Comparison of ENCODE assay signal across 13 cellular contexts in the genomic region with DNA sequence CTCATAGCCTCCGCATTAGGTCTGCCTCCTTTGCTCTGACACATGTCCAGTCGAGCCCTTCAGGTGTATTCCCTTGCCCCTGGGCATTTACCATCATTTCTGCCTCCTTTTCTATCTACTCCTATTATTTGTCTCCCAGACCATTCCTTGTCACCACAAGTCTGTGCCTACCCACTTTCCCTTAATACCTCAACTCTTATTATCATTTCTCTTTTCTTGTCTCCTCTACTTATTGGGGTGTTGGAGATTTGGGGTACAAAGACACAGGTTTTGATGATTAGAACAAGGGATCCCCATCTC. TPM values are rescaled to one million over a fixed set of nuclear protein-coding genes. Genes with fewer than 3 reads are reported as not detected.
DNase-seq lines count a peak whose midpoint lies in the region; ATAC-seq and TF ChIP-seq lines count a peak whose summit lies in the region.
"Had no signal": no experiment of that assay in that cellular context is flagged by ENCODE, and none has a peak within 500 bp of the region (broad histone marks: within the 10 kb centered on the region; RNA-seq: fewer than 3 reads in every experiment).

No MANE protein-coding gene starts in this region.

- H3K9me3 Mint-ChIP-seq in activated T-cell treated with anti-CD3 and anti-CD28 coated beads, Interleukin-2, amount 50 U/mL, for 72 hours: no peaks in the 10 kb centered on the region
- no peaks in the 10 kb centered on the region for H3K9me3 Mint-ChIP-seq in activated naive CD4-positive, alpha-beta T cell treated with anti-CD3 and anti-CD28 coated beads, Interleukin-2, amount 50 U/mL, for 72 hours
- H3K9me3 Mint-ChIP-seq: dendritic cell treated with granulocyte-macrophage colony-stimulating factor and Interleukin-4, amounts not matched to agents 40 ng/mL and 50 ng/mL, for 4 days had no signal

- no peak for TF ChIP-seq CTCF in tibial nerve (IDR thresholded peaks at IDR 0.05)

- peak overlapping the region; percentile 44 for H3K27ac Mint-ChIP-seq in activated T-cell treated with anti-CD3 and anti-CD28 coated beads, Interleukin-2, amount 50 U/mL, for 72 hours
- peak overlapping the region; percentile 7 to 13 for H3K27ac Mint-ChIP-seq in activated naive CD4-positive, alpha-beta T cell treated with anti-CD3 and anti-CD28 coated beads, Interleukin-2, amount 50 U/mL, for 72 hours
- H3K27ac Mint-ChIP-seq: dendritic cell treated with granulocyte-macrophage colony-stimulating factor and Interleukin-4, amounts not matched to agents 40 ng/mL and 50 ng/mL, for 4 days had no signal

- H3K4me1 ChIP-seq in iPS-20b (ENCODE audit: insufficient read depth, low read length) (peaks cover 27% of the 10 kb centered on the region), stomach smooth muscle (ENCODE audit: control insufficient read depth, insufficient read depth, low read length) (peaks cover 57% of the 10 kb centered on the region), tibial nerve (peaks cover 0 to 50% (median 27%) of the 10 kb centered on the region in 4 donors)

- ATAC-seq in activated T-cell treated with anti-CD3 and anti-CD28 coated beads, Interleukin-2, amount 50 U/mL, for 72 hours (replicated peaks in 1 of 2): no peak
- ATAC-seq in activated naive CD4-positive, alpha-beta T cell treated with anti-CD3 and anti-CD28 coated beads, Interleukin-2, amount 50 U/mL, for 72 hours: no peak
- no peak for ATAC-seq in GM21529 (IDR thresholded peaks at IDR 0.05; ENCODE audit: unreplicated experiment)

- no peak for TF ChIP-seq EP300 in tibial nerve (IDR thresholded peaks at IDR 0.05)

- H3K4me3 ChIP-seq in iPS-20b (ENCODE audit: low read length) (peak overlapping the region; percentile 83; the same call in 1 of the 2 replicates), stomach smooth muscle (ENCODE audit: low read length in 2 of 2) (no peak overlapping the region), tibial nerve (no peak overlapping the region)

- H3K27me3 ChIP-seq in iPS-20b (ENCODE audit: insufficient read depth, low read length) (no peaks in the 10 kb centered on the region), stomach smooth muscle (ENCODE audit: control insufficient read depth in 1 of 2, insufficient read depth in 2 of 2, low read length in 2 of 2) (no peaks in the 10 kb centered on the region), tibial nerve (no peaks in the 10 kb centered on the region)

- H3K4me3 Mint-ChIP-seq in activated T-cell treated with anti-CD3 and anti-CD28 coated beads, Interleukin-2, amount 50 U/mL, for 72 hours: peak overlapping the region; percentile 62 to 74
- H3K4me3 Mint-ChIP-seq: dendritic cell treated with granulocyte-macrophage colony-stimulating factor and Interleukin-4, amounts not matched to agents 40 ng/mL and 50 ng/mL, for 4 days had no signal

- peak overlapping the region; percentile 89; the same call in 1 of the 2 replicates for H3K9ac ChIP-seq in iPS-20b (ENCODE audit: low read depth, low read length)
- no peak overlapping the region for H3K9ac ChIP-seq in stomach smooth muscle (ENCODE audit: low read length in 2 of 2)

- peaks cover 14 to 15% of the 10 kb centered on the region in 2 donors for H3K36me3 Mint-ChIP-seq in activated T-cell treated with anti-CD3 and anti-CD28 coated beads, Interleukin-2, amount 50 U/mL, for 72 hours (ENCODE audit: insufficient read depth in 2 of 2)
- H3K36me3 Mint-ChIP-seq in activated naive CD4-positive, alpha-beta T cell treated with anti-CD3 and anti-CD28 coated beads, Interleukin-2, amount 50 U/mL, for 72 hours: peaks cover 29 to 33% of the 10 kb centered on the region in 2 donors

- peaks cover 73% of the 10 kb centered on the region for H3K4me1 Mint-ChIP-seq in activated T-cell treated with anti-CD3 and anti-CD28 coated beads, Interleukin-2, amount 50 U/mL, for 72 hours (ENCODE audit: low read depth)

- peaks cover 32% of the 10 kb centered on the region for H3K36me3 ChIP-seq in iPS-20b (ENCODE audit: insufficient read depth, low read depth, low read length)
- peaks cover 0 to 2% of the 10 kb centered on the region in 2 donors for H3K36me3 ChIP-seq in stomach smooth muscle (ENCODE audit: control insufficient read depth in 2 of 2, insufficient read depth in 2 of 2, low read length in 2 of 2)
- H3K36me3 ChIP-seq in tibial nerve: peaks cover 0 to 2% (median 0%) of the 10 kb centered on the region in 3 donors

- 86% methylated on average over 2 of the region's 2 CpGs for WGBS in tibial nerve, 2 donors

- DNase-seq in activated T-cell treated with anti-CD3 and anti-CD28 coated beads, Interleukin-2, amount 50 U/mL, for 72 hours: no peak
- DNase-seq in activated T-cell treated with anti-CD3 and anti-CD28 coated beads, Interleukin-2, amount 50 U/mL, for 48 hours: no peak
- DNase-seq in activated naive CD4-positive, alpha-beta T cell treated with anti-CD3 and anti-CD28 coated beads, Interleukin-2, amount 50 U/mL, for 72 hours (ENCODE audit: low spot score in 2 of 2): no peak
- no peak for DNase-seq in tibial nerve (ENCODE audit: low spot score in 2 of 2)
- no peak for DNase-seq in stimulated activated naive CD4-positive, alpha-beta T cell (lab: John Stamatoyannopoulos, UW)
- DNase-seq: activated gamma-delta T cell; NCI-H1436 treated with DMSO at 0.1 percent for 48 hours; SHP77 treated with DMSO at 0.1 percent for 48 hours; stimulated activated CD4-positive, alpha-beta T cell treated with anti-CD3 and anti-CD28 coated beads, Interleukin-12 subunit alpha, Interleukin-12 subunit beta, amount 100 ng/mL, for 4 hours had no signal

- H3K27ac ChIP-seq in iPS-20b (ENCODE audit: low read length) (no peak overlapping the region), stomach smooth muscle (ENCODE audit: low read length) (peak overlapping the region; percentile 66), tibial nerve (peak overlapping the region in 1 of 4 donors; percentile 98)

- TF ChIP-seq POLR2A in tibial nerve (IDR thresholded peaks at IDR 0.05): no peak

- no peaks in the 10 kb centered on the region for H3K27me3 Mint-ChIP-seq in activated T-cell treated with anti-CD3 and anti-CD28 coated beads, Interleukin-2, amount 50 U/mL, for 72 hours (ENCODE audit: low read depth)

- H3K9me3 ChIP-seq in iPS-20b (ENCODE audit: insufficient read depth, low read depth, low read length) (no peaks in the 10 kb centered on the region), stomach smooth muscle (ENCODE audit: control insufficient read depth in 2 of 2, low read length in 2 of 2) (no peaks in the 10 kb centered on the region), tibial nerve (no peaks in the 10 kb centered on the region)

RNA-seq across cellular contexts. Expression of a gene that starts 1.4 kb away (rescaled TPM):
- 10 to 100 TPM; 86.9 to 91.5 TPM for total RNA-seq in activated T-cell treated with anti-CD3 and anti-CD28 coated beads, Interleukin-2, amount 50 U/mL, for 72 hours
- total RNA-seq in activated naive CD4-positive, alpha-beta T cell treated with anti-CD3 and anti-CD28 coated beads, Interleukin-2, amount 50 U/mL, for 72 hours: 10 to 100 TPM; 70.5 to 71.7 TPM
- total RNA-seq in tibial nerve: 10 to 100 TPM; 13.0 to 29.7 (median 19.2) TPM

RNA-seq across cellular contexts. Expression of a gene that starts 3.4 kb away (rescaled TPM):
- total RNA-seq in activated T-cell treated with anti-CD3 and anti-CD28 coated beads, Interleukin-2, amount 50 U/mL, for 72 hours: 100 to 1,000 TPM; 212 to 222 TPM
- 100 to 1,000 TPM; 186 to 334 TPM for total RNA-seq in activated naive CD4-positive, alpha-beta T cell treated with anti-CD3 and anti-CD28 coated beads, Interleukin-2, amount 50 U/mL, for 72 hours
- 100 to 1,000 TPM; 110 to 161 (median 154) TPM for total RNA-seq in tibial nerve

RNA-seq across cellular contexts. Expression of a gene that starts 10.5 kb away (rescaled TPM):
- 10 to 100 TPM; 65.2 to 77.3 TPM for total RNA-seq in activated T-cell treated with anti-CD3 and anti-CD28 coated beads, Interleukin-2, amount 50 U/mL, for 72 hours
- total RNA-seq in activated naive CD4-positive, alpha-beta T cell treated with anti-CD3 and anti-CD28 coated beads, Interleukin-2, amount 50 U/mL, for 72 hours: 100 to 1,000 TPM in 1 of 2 donors, 10 to 100 TPM in 1; 27.5 to 156 TPM
- 100 to 1,000 TPM in 1 of 4 donors, 10 to 100 TPM in 3; 63.3 to 101 (median 83.3) TPM for total RNA-seq in tibial nerve

RNA-seq across cellular contexts. Expression of a gene that starts 29.7 kb away (rescaled TPM):
- 10 to 100 TPM; 91.7 to 96.3 TPM for total RNA-seq in activated T-cell treated with anti-CD3 and anti-CD28 coated beads, Interleukin-2, amount 50 U/mL, for 72 hours
- 100 to 1,000 TPM; 103 to 170 TPM for total RNA-seq in activated naive CD4-positive, alpha-beta T cell treated with anti-CD3 and anti-CD28 coated beads, Interleukin-2, amount 50 U/mL, for 72 hours
- total RNA-seq in tibial nerve: 1 to 10 TPM in 3 of 4 donors, under 1 TPM in 1; 0.42 to 3.6 (median 2.1) TPM

RNA-seq across cellular contexts. Expression of a gene that starts 33.1 kb away (rescaled TPM):
- 10 to 100 TPM; 10.2 to 13.6 TPM for total RNA-seq in activated T-cell treated with anti-CD3 and anti-CD28 coated beads, Interleukin-2, amount 50 U/mL, for 72 hours
- total RNA-seq in activated naive CD4-positive, alpha-beta T cell treated with anti-CD3 and anti-CD28 coated beads, Interleukin-2, amount 50 U/mL, for 72 hours: 10 to 100 TPM in 1 of 2 donors, 1 to 10 TPM in 1; 9.4 to 12.5 TPM
- 1 to 10 TPM; 3.1 to 3.7 (median 3.4) TPM for total RNA-seq in tibial nerve
